Comparison of ENCODE assay signal across 11 cellular contexts in the genomic region with DNA sequence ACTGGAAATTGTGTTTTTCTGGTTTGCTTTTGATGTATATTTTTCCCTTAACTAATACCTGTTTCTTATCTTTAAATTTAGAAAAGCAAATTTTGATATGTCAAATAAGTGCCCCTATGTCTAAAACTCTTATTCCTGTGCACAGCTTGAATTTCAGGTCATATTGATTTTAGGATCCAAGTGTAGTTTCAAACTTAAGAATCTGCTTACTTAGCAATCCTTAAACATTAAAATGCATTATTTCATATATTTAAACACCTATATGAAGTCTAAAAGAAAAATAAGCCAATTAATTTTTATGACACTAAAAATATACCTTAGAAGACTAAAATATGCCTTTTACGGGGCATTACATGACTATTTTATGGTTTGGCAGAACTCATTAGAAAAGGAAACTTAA.
"Had no signal": no experiment of that assay in that cellular context is flagged by ENCODE, and none has a peak within 500 bp of the region (broad histone marks: within the 10 kb centered on the region; RNA-seq: fewer than 3 reads in every experiment).

No MANE protein-coding gene starts in this region.

- H3K4me2 ChIP-seq: GM23338 had no signal

- DNase-seq: GM23248, GOT3, H7, H9, HCEC 1CT, HFFc6 had no signal

- H2AFZ ChIP-seq: GM23248, GM23338 had no signal

- H3K27ac ChIP-seq: GM23248 had no signal

- H3K9ac ChIP-seq: GM23248 had no signal

- H3K4me1 ChIP-seq: HAP-1 had no signal

- H3K4me3 ChIP-seq: GM23248, GM23338, HAP-1 had no signal

- ATAC-seq: GM23338, HCT116 had no signal

- H3K9me3 ChIP-seq: HAP-1 had no signal

- FAIRE-seq: H1, H54 had no signal
